8 cellular contexts compared by ENCODE assay signal in the genomic region with DNA sequence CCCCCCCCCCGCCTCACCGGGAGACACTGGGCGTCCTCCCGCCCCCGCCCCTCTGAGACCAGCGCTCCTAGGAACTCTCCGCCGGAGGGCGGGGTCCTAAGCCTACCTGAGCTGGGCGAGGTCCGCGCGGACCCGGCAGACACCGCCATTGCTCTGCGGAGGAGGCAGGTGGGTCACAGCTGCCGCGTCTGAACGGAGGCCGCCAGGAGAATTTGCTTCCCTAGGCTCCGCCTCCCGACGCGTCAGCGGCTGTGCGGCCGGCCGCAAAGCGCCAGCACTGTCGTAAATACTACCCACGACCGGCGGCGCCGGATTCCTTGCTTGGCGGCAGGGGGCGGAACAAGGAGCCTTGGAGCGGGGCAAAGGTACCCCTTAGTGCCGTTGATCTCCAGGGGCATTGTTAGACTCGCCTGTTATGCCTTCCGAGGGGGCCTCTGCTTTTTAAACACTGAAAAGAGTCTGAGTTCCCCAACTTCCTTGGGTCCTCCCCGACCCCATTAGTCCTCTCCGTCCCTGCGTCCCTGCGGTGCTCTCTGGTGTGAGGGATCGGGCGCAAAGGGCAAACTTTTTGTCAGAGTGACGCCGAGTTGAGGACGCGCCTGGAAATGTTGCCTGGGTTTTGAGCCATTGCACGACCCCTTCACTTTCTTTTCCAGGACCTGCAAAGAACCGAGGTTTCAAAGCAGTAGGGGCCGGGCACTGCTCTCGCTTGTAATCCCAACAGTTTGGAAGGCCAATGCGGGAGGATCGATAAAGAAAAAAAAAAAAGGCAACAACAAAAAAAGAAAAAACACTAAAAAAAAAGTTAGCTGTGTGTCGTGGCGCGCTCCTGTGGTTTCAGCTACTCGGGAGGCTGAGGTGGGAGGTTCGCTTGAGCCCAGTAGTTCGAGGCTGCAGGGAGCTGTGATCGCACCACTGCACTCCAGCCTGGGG. TPM values are rescaled to one million over a fixed set of nuclear protein-coding genes. Genes with fewer than 3 reads are reported as not detected.
A peak's percentile ranks its signal among the peaks of the same experiment; 100 is the strongest.
DNase-seq lines count a peak whose midpoint lies in the region; ATAC-seq and FAIRE-seq lines count a peak whose summit lies in the region.

A gene (minus strand): TSS at position 214 of the 933 bp plus-strand sequence. CDS start 65 bp downstream, at position 149.

- H3K4me3 ChIP-seq in mesenchymal stem cell (ENCODE audit: insufficient read depth in 1 of 2, low read depth in 1 of 2, low read length in 2 of 2), result peak within 1 kb of the TSS; percentile 86 to 95

- peaks cover 17% of the 10 kb centered on the region for H3K36me3 Mint-ChIP-seq in effector memory CD8-positive, alpha-beta T cell (ENCODE audit: insufficient read depth)

- POLR2A ChIA-PET in activated CD8-positive, alpha-beta memory T cell treated with anti-CD3 and anti-CD28 coated beads for 36 hours (lab: Charles Lee), result interaction anchor here (0.5 to 2.4 kb wide), 18 partner anchors 9 to 235 kb away, joined by 3 to 14 read pairs (median 4); a partner anchor contains a TSS

- H3K4me1 Mint-ChIP-seq in effector memory CD8-positive, alpha-beta T cell (ENCODE audit: low read depth in 2 of 2), result peaks cover 18 to 24% of the 10 kb centered on the region in 2 donors

- no peaks in the 10 kb centered on the region for H3K27me3 Mint-ChIP-seq in effector memory CD8-positive, alpha-beta T cell

- peaks cover 8 to 21% of the 10 kb centered on the region in 2 experiments for H3K36me3 ChIP-seq in mesenchymal stem cell (ENCODE audit: control insufficient read depth in 1 of 2, insufficient read depth in 2 of 2, low read depth in 1 of 2, low read length in 2 of 2)

- H3K4ac ChIP-seq in mesenchymal stem cell (ENCODE audit: low read depth in 1 of 2, low read length in 2 of 2), result peak within 1 kb of the TSS; percentile 9 to 88

- DNase-seq in COLO668 (lab: John Stamatoyannopoulos, UW; ENCODE audit: unreplicated experiment) (peak; percentile 97), HTR-8/SVneo (ENCODE audit: insufficient read length, low spot score) (peak; percentile 89), NOMO-1 treated with DMSO at 0.1 percent for 48 hours (lab: John Stamatoyannopoulos, UW; ENCODE audit: unreplicated experiment) (peak; percentile 95), mesenchymal stem cell (peak; percentile 95)
- DNase-seq in effector memory CD8-positive, alpha-beta T cell, result peak; percentile 83 to 86 (median 85)
- DNase-seq in stimulated activated CD8-positive, alpha-beta memory T cell treated with anti-CD3 and anti-CD28 coated beads, Interleukin-12 subunit alpha, Interleukin-12 subunit beta, amount 100 ng/mL, for 24 hours (ENCODE audit: extremely low read depth), result peak; percentile 88

- peak within 1 kb of the TSS; percentile 64 to 94 for H3K18ac ChIP-seq in mesenchymal stem cell (ENCODE audit: low read depth in 1 of 2, low read length in 2 of 2)

- H3K4me1 ChIP-seq in mesenchymal stem cell (ENCODE audit: control insufficient read depth, insufficient read depth, low read depth, low read length), result peaks cover 6% of the 10 kb centered on the region

- ATAC-seq in GM21360 (IDR thresholded peaks at IDR 0.05; ENCODE audit: unreplicated experiment), result peak; percentile 88
- ATAC-seq in effector memory CD8-positive, alpha-beta T cell (replicated peaks), result peak; percentile 94

- H3K9me3 ChIP-seq in mesenchymal stem cell (ENCODE audit: control insufficient read depth, low read length), result no peaks in the 10 kb centered on the region

- H3K79me1 ChIP-seq in mesenchymal stem cell (replicated peaks; ENCODE audit: low read length, poor library complexity, severe bottlenecking), result peaks cover 16% of the 10 kb centered on the region

- H3K9ac ChIP-seq in mesenchymal stem cell (ENCODE audit: low read length), result peak within 1 kb of the TSS; percentile 96

- H3K4me3 Mint-ChIP-seq in effector memory CD8-positive, alpha-beta T cell, result peak within 1 kb of the TSS; percentile 93 to 96

- peak within 1 kb of the TSS in 1 of 2 experiments; percentile 54 for H3K23ac ChIP-seq in mesenchymal stem cell (ENCODE audit: low read length in 2 of 2)

- H2AK5ac ChIP-seq in mesenchymal stem cell (ENCODE audit: low read length, severe bottlenecking), result no peak within 1 kb of the TSS

- CTCF ChIA-PET in activated CD8-positive, alpha-beta memory T cell treated with anti-CD3 and anti-CD28 coated beads for 36 hours (lab: Charles Lee), result interaction anchor here (0.6 to 3.3 kb wide), 8 partner anchors 10 to 124 kb away, joined by 3 to 15 read pairs (median 3); a partner anchor contains a TSS

- H2AFZ ChIP-seq in mesenchymal stem cell (ENCODE audit: low read depth, low read length), result peak within 1 kb of the TSS; percentile 72

- no peaks in the 10 kb centered on the region for H3K27me3 ChIP-seq in mesenchymal stem cell (ENCODE audit: control insufficient read depth in 1 of 2, insufficient read depth in 1 of 2, low read length in 2 of 2)

- peak within 1 kb of the TSS; percentile 78 for H4K91ac ChIP-seq in mesenchymal stem cell (ENCODE audit: low read length)

- peak within 1 kb of the TSS in 1 of 2 experiments; percentile 64 for H3K14ac ChIP-seq in mesenchymal stem cell (ENCODE audit: low read length in 2 of 2)

- peak within 1 kb of the TSS; percentile 77 for H2BK120ac ChIP-seq in mesenchymal stem cell (ENCODE audit: low read depth, low read length)

- peak within 1 kb of the TSS; percentile 30 for H4K8ac ChIP-seq in mesenchymal stem cell (ENCODE audit: low read length)

- no peak within 1 kb of the TSS for H2BK12ac ChIP-seq in mesenchymal stem cell (ENCODE audit: low read length in 2 of 2)

- WGBS in mesenchymal stem cell, result 9% methylated on average over 59 of the region's 64 CpGs

- FAIRE-seq in HTR-8/SVneo (lab: Jason Lieb, UNC), result peak; percentile 90

- H3K9me3 Mint-ChIP-seq in effector memory CD8-positive, alpha-beta T cell, result no peaks in the 10 kb centered on the region

- H3K4me2 ChIP-seq in mesenchymal stem cell (ENCODE audit: low read length, poor library complexity, severe bottlenecking), result peak within 1 kb of the TSS; percentile 95

- peak within 1 kb of the TSS; percentile 80 for H3K27ac ChIP-seq in mesenchymal stem cell (ENCODE audit: low read length, poor library complexity, severe bottlenecking)

- H2BK5ac ChIP-seq in mesenchymal stem cell (ENCODE audit: low read depth, low read length, poor library complexity, severe bottlenecking), result no peak within 1 kb of the TSS

- H3K27ac Mint-ChIP-seq in effector memory CD8-positive, alpha-beta T cell, result peak within 1 kb of the TSS; percentile 94 to 95

- H2BK15ac ChIP-seq in mesenchymal stem cell (ENCODE audit: low read depth, poor library complexity, severe bottlenecking), result peak within 1 kb of the TSS; percentile 70

RNA-seq across cellular contexts. Expression of the gene that starts here (rescaled TPM):
- 10 to 100 TPM; 23.2 to 24.1 TPM for total RNA-seq in activated CD8-positive, alpha-beta memory T cell treated with anti-CD3 and anti-CD28 coated beads for 36 hours
- polyA plus RNA-seq in mesenchymal stem cell (2013, experiment 1 of 2), result 39.8 TPM
- 41.1 TPM for polyA plus RNA-seq in mesenchymal stem cell (2013, experiment 2 of 2)

Comparison
In these comparisons a context has a peak if more than half of its experiments do, and no peak if none do; other contexts are left out.
1. Peak in every context shown above with its lines: DNase-seq, ATAC-seq, H3K4me3 ChIP-seq and H3K27ac ChIP-seq.